Comparison of ENCODE assay signal across 8 cellular contexts in genomic region chr2:171923206-171923605, GRCh38. TPM values are rescaled to one million over a fixed set of nuclear protein-coding genes. Genes with fewer than 3 reads are reported as not detected.
DNase-seq lines count a peak whose midpoint lies in the region; ATAC-seq, FAIRE-seq and TF ChIP-seq lines count a peak whose summit lies in the region.

No MANE protein-coding gene starts in this region.

- H3K27me3 Mint-ChIP-seq in activated naive CD4-positive, alpha-beta T cell treated with anti-CD3 and anti-CD28 coated beads, Interleukin-2, amount 10 ng/mL, durations not matched to agents 7 days and 5 days = no peaks in the 10 kb centered on the region
- H3K27me3 Mint-ChIP-seq in natural killer cell (ENCODE audit: low read depth in 2 of 2) = peaks cover 0 to 2% of the 10 kb centered on the region in 2 donors

- in situ Hi-C loops in Panc1 (cut with HindIII; ENCODE audit: low pct_unique_long_range_greater_than_20kb, low sequenced_read_pairs) = no loop called here

- FAIRE-seq in GM12892 (lab: Jason Lieb, UNC) = no peak

- H3K27ac ChIP-seq in Panc1 (ENCODE audit: low read length) = peak overlapping the region; percentile 81
- H3K27ac ChIP-seq in effector memory CD4-positive, alpha-beta T cell (ENCODE audit: insufficient read depth, low read length, poor library complexity, severe bottlenecking) = no peak overlapping the region

- H3K4me1 Mint-ChIP-seq in activated naive CD4-positive, alpha-beta T cell treated with anti-CD3 and anti-CD28 coated beads, Interleukin-2, amount 10 ng/mL, durations not matched to agents 7 days and 5 days = peaks cover 46% of the 10 kb centered on the region
- H3K4me1 Mint-ChIP-seq in natural killer cell = peaks cover 30 to 36% of the 10 kb centered on the region in 2 donors

- CTCF ChIA-PET in activated naive CD4-positive, alpha-beta T cell treated with anti-CD3 and anti-CD28 coated beads, Interleukin-2, amount 10 ng/mL, durations not matched to agents 7 days and 5 days (lab: Charles Lee) = interaction anchor here (0.7 to 1.7 kb wide), 4 partner anchors 11 to 181 kb away, joined by 3 to 5 read pairs (median 4); no protein-coding TSS in a partner anchor
- CTCF ChIA-PET in Panc1 (lab: Charles Lee) = no interaction called here

- no peak; the same call in 1 of the 2 replicates for ATAC-seq in Panc1
- ATAC-seq in natural killer cell = no peak
- ATAC-seq in HG02970 (IDR thresholded peaks at IDR 0.05; ENCODE audit: low FRiP score, unreplicated experiment) = no peak

- peak overlapping the region; percentile 91 for H3K4me3 Mint-ChIP-seq in activated naive CD4-positive, alpha-beta T cell treated with anti-CD3 and anti-CD28 coated beads, Interleukin-2, amount 10 ng/mL, durations not matched to agents 7 days and 5 days
- peak overlapping the region; percentile 98 for H3K4me3 Mint-ChIP-seq in natural killer cell

- peak overlapping the region; percentile 96 for H3K27ac Mint-ChIP-seq in activated naive CD4-positive, alpha-beta T cell treated with anti-CD3 and anti-CD28 coated beads, Interleukin-2, amount 10 ng/mL, durations not matched to agents 7 days and 5 days
- peak overlapping the region; percentile 93 to 95 for H3K27ac Mint-ChIP-seq in natural killer cell

- no peaks in the 10 kb centered on the region for H3K9me3 ChIP-seq in Panc1 (ENCODE audit: control insufficient read depth, insufficient read depth, low read depth, low read length)
- no peaks in the 10 kb centered on the region for H3K9me3 ChIP-seq in effector memory CD4-positive, alpha-beta T cell (ENCODE audit: control insufficient read depth, low read length)

- no peak for TF ChIP-seq CTCF in Panc1 (IDR thresholded peaks at IDR 0.05)
- no peak for TF ChIP-seq CTCF in natural killer cell (IDR thresholded peaks at IDR 0.05)

- no peak for TF ChIP-seq POLR2A in GM12892 (IDR thresholded peaks at IDR 0.05; ENCODE audit: low read depth, low read length)

- H3K36me3 Mint-ChIP-seq in activated naive CD4-positive, alpha-beta T cell treated with anti-CD3 and anti-CD28 coated beads, Interleukin-2, amount 10 ng/mL, durations not matched to agents 7 days and 5 days = peaks cover 28% of the 10 kb centered on the region
- peaks cover 8% of the 10 kb centered on the region for H3K36me3 Mint-ChIP-seq in natural killer cell

- intact Hi-C loops in Panc1 (cut with micrococcal nuclease; ENCODE audit: unreplicated experiment) (loop anchor here (5.0 kb wide), 1 partner anchor 179 kb away; the partner anchor contains the start of gene DLX2), natural killer cell (cut with micrococcal nuclease) (loop anchor here (10.0 kb wide), 1 partner anchor 182 kb away; the partner anchor contains the start of gene DLX2)

- no TSS peak for BruUV-seq in Panc1 (replicated peaks; lab: Mats Ljungman, UMichigan)

- no peaks in the 10 kb centered on the region for H3K27me3 ChIP-seq in Panc1 (ENCODE audit: control insufficient read depth, insufficient read depth, low read length)
- no peaks in the 10 kb centered on the region for H3K27me3 ChIP-seq in effector memory CD4-positive, alpha-beta T cell (replicated peaks; ENCODE audit: control insufficient read depth, insufficient read depth, low read length, poor library complexity, severe bottlenecking)

- DNase-seq in activated naive CD4-positive, alpha-beta T cell treated with anti-CD3 and anti-CD28 coated beads, Interleukin-2, amount 10 ng/mL, durations not matched to agents 7 days and 5 days = no peak
- DNase-seq in activated naive CD4-positive, alpha-beta T cell (lab: John Stamatoyannopoulos, UW) = no peak
- DNase-seq in Panc1 (ENCODE audit: low read depth, low spot score) = no peak
- DNase-seq in effector memory CD4-positive, alpha-beta T cell = no peak
- no peak for DNase-seq in natural killer cell
- DNase-seq in GM12892 (ENCODE audit: insufficient read length) = no peak
- DNase-seq in NOMO-1 treated with dmso at 0.1 percent for 144 hours (lab: John Stamatoyannopoulos, UW; ENCODE audit: unreplicated experiment) = no peak

- no peaks in the 10 kb centered on the region for H3K9me3 Mint-ChIP-seq in activated naive CD4-positive, alpha-beta T cell treated with anti-CD3 and anti-CD28 coated beads, Interleukin-2, amount 10 ng/mL, durations not matched to agents 7 days and 5 days
- H3K9me3 Mint-ChIP-seq in natural killer cell = no peaks in the 10 kb centered on the region

- POLR2A ChIA-PET in Panc1 (lab: Charles Lee) = interaction anchor here (1.6 kb wide), 1 partner anchor 162 kb away, joined by 3 read pairs; the partner anchor contains the start of gene DLX1

- no peaks in the 10 kb centered on the region; the same call in 1 of the 2 replicates for H3K36me3 ChIP-seq in Panc1 (ENCODE audit: control insufficient read depth, insufficient read depth, low read length)
- H3K36me3 ChIP-seq in effector memory CD4-positive, alpha-beta T cell (ENCODE audit: control insufficient read depth, insufficient read depth, low read length) = peaks cover 10% of the 10 kb centered on the region

- peak overlapping the region; percentile 72 to 94 for H3K4me3 ChIP-seq in Panc1 (ENCODE audit: low read depth in 2 of 2, low read length in 2 of 2)
- peak overlapping the region; percentile 95 for H3K4me3 ChIP-seq in effector memory CD4-positive, alpha-beta T cell (ENCODE audit: insufficient read depth, low read depth, low read length, poor library complexity, severe bottlenecking)

- H3K4me1 ChIP-seq in Panc1 (ENCODE audit: control insufficient read depth, insufficient read depth, low read length) = peaks cover 15% of the 10 kb centered on the region; the same call in 1 of the 2 replicates
- peaks cover 12% of the 10 kb centered on the region for H3K4me1 ChIP-seq in effector memory CD4-positive, alpha-beta T cell (ENCODE audit: control insufficient read depth, insufficient read depth, low read length, poor library complexity, severe bottlenecking)

RNA-seq across cellular contexts. Expression of gene HAT1, which starts 0.9 kb away (rescaled TPM):
- total RNA-seq in Panc1 (2021; ENCODE audit: unreplicated experiment) (74.7 TPM), natural killer cell (10 to 100 TPM; 29.7 to 32.7 (median 32.2) TPM)
- 31.1 TPM for polyA plus RNA-seq in Panc1 (2012; ENCODE audit: insufficient read length)
- 81.2 TPM for polyA plus RNA-seq in GM12892 (2012; ENCODE audit: missing spikeins)

RNA-seq across cellular contexts. Expression of gene SLC25A12, which starts 29.2 kb away (rescaled TPM):
- total RNA-seq in Panc1 (2021; ENCODE audit: unreplicated experiment) = 17.8 TPM
- 9.0 TPM for polyA plus RNA-seq in Panc1 (2012; ENCODE audit: insufficient read length)
- 10 to 100 TPM; 18.7 to 21.7 (median 19.0) TPM for total RNA-seq in natural killer cell
- polyA plus RNA-seq in GM12892 (2012; ENCODE audit: missing spikeins) = 22.6 TPM
